ENCODE assay signal across 22 cellular contexts in the genomic region with DNA sequence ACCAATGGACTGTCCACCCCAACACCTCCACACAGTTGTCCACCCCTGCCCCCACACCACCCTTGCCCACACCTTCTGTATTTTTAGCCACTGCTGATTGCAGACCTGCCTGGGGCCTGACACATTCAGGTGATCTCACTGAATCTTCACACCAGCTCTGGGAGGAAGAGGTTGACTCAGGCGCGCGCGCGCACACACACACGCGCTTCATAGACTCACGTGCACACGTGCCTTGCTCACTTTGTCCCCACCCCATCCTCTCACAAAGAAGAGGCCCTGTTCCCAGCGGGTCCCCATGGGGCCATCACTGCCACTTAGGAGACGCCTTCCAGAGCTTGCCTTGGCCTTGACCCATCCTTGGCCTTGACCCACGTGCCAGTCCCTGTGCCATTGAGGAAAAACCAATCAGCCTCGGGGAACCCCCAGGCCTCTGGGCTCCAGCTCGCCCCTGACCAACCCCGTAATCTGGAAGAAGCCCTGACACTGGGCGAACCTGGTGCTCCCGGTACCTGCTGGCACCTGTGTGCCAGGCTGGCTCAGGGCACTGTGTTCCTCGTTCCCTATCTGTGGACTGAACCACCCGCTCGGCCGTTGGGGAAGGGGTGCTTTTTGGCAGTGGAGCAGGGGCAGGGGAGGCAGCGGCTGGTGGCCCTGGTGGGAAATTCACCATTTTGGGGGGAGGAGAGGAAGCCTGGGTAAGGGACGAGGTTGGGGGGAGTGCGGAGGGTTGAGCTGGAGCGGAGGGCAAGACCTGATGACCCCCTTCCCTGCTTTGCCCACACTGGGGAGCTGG. TPM values are rescaled to one million over a fixed set of nuclear protein-coding genes. Genes with fewer than 3 reads are reported as not detected.
A peak's percentile ranks its signal among the peaks of the same experiment; 100 is the strongest.
DNase-seq lines count a peak whose midpoint lies in the region; FAIRE-seq and TF ChIP-seq lines count a peak whose summit lies in the region.
"Had no signal": no experiment of that assay in that cellular context is flagged by ENCODE, and none has a peak within 500 bp of the region (broad histone marks: within the 10 kb centered on the region; RNA-seq: fewer than 3 reads in every experiment).

No MANE protein-coding gene starts in this region.

- TF ChIP-seq CTCF in HEK293 (tag by site-specific recombination; IDR thresholded peaks at IDR 0.05) (no peak), astrocyte (IDR thresholded peaks at IDR 0.05; ENCODE audit: insufficient read depth, low read depth, low read length) (no peak), neural crest cell (conservative IDR thresholded peaks at IDR 0.05) (no peak)

- H3K4me2 ChIP-seq in astrocyte (ENCODE audit: low read length) = no peak overlapping the region
- H3K4me2 ChIP-seq: BLaER1 treated with 17β-estradiol and CSF1 and Interleukin-3, amounts not matched to agents 10 nM and 100 nM had no signal

- no peak overlapping the region for H2AFZ ChIP-seq in astrocyte (ENCODE audit: low read depth, low read length)
- H2AFZ ChIP-seq: GM23248 had no signal

- no peaks in the 10 kb centered on the region for H3K4me1 ChIP-seq in HEK293 (ENCODE audit: control insufficient read depth, insufficient read depth, low read length)
- H3K4me1 ChIP-seq in astrocyte (ENCODE audit: insufficient read depth, low read length) = peaks cover 14% of the 10 kb centered on the region
- H3K4me1 ChIP-seq: HAP-1 had no signal

- H3K27ac ChIP-seq in HEK293 (ENCODE audit: extremely low read depth, low read depth, low read length) (no peak overlapping the region), astrocyte (ENCODE audit: low read depth, low read length) (no peak overlapping the region)
- H3K27ac ChIP-seq: BLaER1 treated with 17β-estradiol and CSF1 and Interleukin-3, amounts not matched to agents 10 nM and 100 nM; GM23248 had no signal

- no peaks in the 10 kb centered on the region for H3K27me3 ChIP-seq in astrocyte (ENCODE audit: insufficient read depth, low read length)
- H3K27me3 ChIP-seq: BLaER1 treated with 17β-estradiol and CSF1 and Interleukin-3, amounts not matched to agents 10 nM and 100 nM had no signal

- no peaks in the 10 kb centered on the region for H3K9me3 ChIP-seq in HEK293 (ENCODE audit: control insufficient read depth, insufficient read depth, low read depth, low read length)
- H3K9me3 ChIP-seq in astrocyte (ENCODE audit: insufficient read depth, low read depth, low read length) = no peaks in the 10 kb centered on the region
- H3K9me3 ChIP-seq: BLaER1 treated with 17β-estradiol and CSF1 and Interleukin-3, amounts not matched to agents 10 nM and 100 nM; HAP-1 had no signal

- H3K4me3 ChIP-seq in HEK293 (ENCODE audit: low read depth, low read length) (no peak overlapping the region), astrocyte (ENCODE audit: insufficient read depth, low read depth, low read length) (no peak overlapping the region)
- H3K4me3 ChIP-seq: BLaER1 treated with 17β-estradiol and CSF1 and Interleukin-3, amounts not matched to agents 10 nM and 100 nM; GM12878; GM23248; HAP-1 had no signal

- H3K9ac ChIP-seq in astrocyte (ENCODE audit: low read length) = no peak overlapping the region
- H3K9ac ChIP-seq: BLaER1 treated with 17β-estradiol and CSF1 and Interleukin-3, amounts not matched to agents 10 nM and 100 nM; GM23248 had no signal

- H3K36me3 ChIP-seq in HEK293 (ENCODE audit: control insufficient read depth in 2 of 2, insufficient read depth in 1 of 2, low read length in 2 of 2) (peaks cover 3 to 47% of the 10 kb centered on the region in 2 experiments), astrocyte (ENCODE audit: insufficient read depth, low read length) (peaks cover 3% of the 10 kb centered on the region)

- H3K4me3 Mint-ChIP-seq in astrocyte (ENCODE audit: unreplicated experiment) = no peak overlapping the region
- H3K4me3 Mint-ChIP-seq in neural crest cell = peak overlapping the region; percentile 57
- H3K4me3 Mint-ChIP-seq: B cell; CD8-positive, alpha-beta T cell had no signal

- H3K9me3 Mint-ChIP-seq in astrocyte (ENCODE audit: unreplicated experiment) (no peaks in the 10 kb centered on the region), neural crest cell (no peaks in the 10 kb centered on the region)
- H3K9me3 Mint-ChIP-seq: CD8-positive, alpha-beta T cell had no signal

- H3K4me1 Mint-ChIP-seq in astrocyte (ENCODE audit: low read depth, unreplicated experiment) (peaks cover 10% of the 10 kb centered on the region), neural crest cell (peaks cover 26% of the 10 kb centered on the region)

- H3K36me3 Mint-ChIP-seq in astrocyte (ENCODE audit: low read depth, unreplicated experiment) (peaks cover 35% of the 10 kb centered on the region), neural crest cell (ENCODE audit: low read depth) (peaks cover 14% of the 10 kb centered on the region)
- H3K36me3 Mint-ChIP-seq: CD8-positive, alpha-beta T cell had no signal

- CTCF ChIA-PET in HEK293 (lab: Yijun Ruan, JAX) = interaction anchor here (0.6 to 1.2 kb wide), 3 partner anchors 13 to 55 kb away, joined by 3 to 4 read pairs (median 4); no protein-coding TSS in a partner anchor

- POLR2A ChIA-PET in HEK293 (lab: Yijun Ruan, JAX) = interaction anchor here (1.0 kb wide), 1 partner anchor 13 kb away, joined by 6 read pairs; no protein-coding TSS in a partner anchor

- peaks cover 17% of the 10 kb centered on the region for H4K20me1 ChIP-seq in astrocyte (ENCODE audit: insufficient read depth, low read length)

- FAIRE-seq in astrocyte (lab: Jason Lieb, UNC) = no peak
- FAIRE-seq: GM12878, GM19239 had no signal

- peak; percentile 17 for DNase-seq in activated CD4-positive, alpha-beta T cell treated with anti-CD3 and anti-CD28 coated beads for 48 hours
- DNase-seq in activated CD4-positive, alpha-beta T cell treated with anti-CD3 and anti-CD28 coated beads for 4 hours = no peak
- DNase-seq in astrocyte (ENCODE audit: low read depth) (no peak), neural crest cell (ENCODE audit: low read depth, low spot score) (no peak), NCI-H510A (lab: John Stamatoyannopoulos, UW) (no peak)
- no peak for DNase-seq in stimulated activated CD8-positive, alpha-beta memory T cell treated with anti-CD3 and anti-CD28 coated beads, Interleukin-4, amount 100 ng/mL, for 48 hours
- DNase-seq: CD8-positive, alpha-beta T cell; DMS 273 treated with DMSO at 0.1 percent for 48 hours; DMS53; DND-41; EL; GM23248 had no signal

- H3K27me3 Mint-ChIP-seq in astrocyte (ENCODE audit: low read depth, unreplicated experiment) (no peaks in the 10 kb centered on the region), neural crest cell (ENCODE audit: low read depth) (no peaks in the 10 kb centered on the region)

- H3K79me2 ChIP-seq in astrocyte (ENCODE audit: insufficient read depth, low read length) = peaks cover 8% of the 10 kb centered on the region

- peak overlapping the region; percentile 55 for H3K27ac Mint-ChIP-seq in astrocyte (ENCODE audit: unreplicated experiment)
- H3K27ac Mint-ChIP-seq in neural crest cell (ENCODE audit: unreplicated experiment) = no peak overlapping the region
- H3K27ac Mint-ChIP-seq: B cell; CD8-positive, alpha-beta T cell had no signal

TF ChIP-seq in HEK293, 187 proteins besides CTCF, POLR2A, EP300 and RAD21 (continues in another document):
- TF ChIP-seq EGR2 (tag by site-specific recombination; IDR thresholded peaks at IDR 0.05; ENCODE audit: low read depth) = peak; percentile 48
- no peak for TF ChIP-seq ZNF792 (tag by site-specific recombination; IDR thresholded peaks at IDR 0.05)
- peak; percentile 9 for TF ChIP-seq ZBTB26 (tag by site-specific recombination; optimal IDR thresholded peaks at IDR 0.05)
- no peak for TF ChIP-seq SP2 (tag by site-specific recombination; IDR thresholded peaks at IDR 0.05)
- TF ChIP-seq, protein P1, sequence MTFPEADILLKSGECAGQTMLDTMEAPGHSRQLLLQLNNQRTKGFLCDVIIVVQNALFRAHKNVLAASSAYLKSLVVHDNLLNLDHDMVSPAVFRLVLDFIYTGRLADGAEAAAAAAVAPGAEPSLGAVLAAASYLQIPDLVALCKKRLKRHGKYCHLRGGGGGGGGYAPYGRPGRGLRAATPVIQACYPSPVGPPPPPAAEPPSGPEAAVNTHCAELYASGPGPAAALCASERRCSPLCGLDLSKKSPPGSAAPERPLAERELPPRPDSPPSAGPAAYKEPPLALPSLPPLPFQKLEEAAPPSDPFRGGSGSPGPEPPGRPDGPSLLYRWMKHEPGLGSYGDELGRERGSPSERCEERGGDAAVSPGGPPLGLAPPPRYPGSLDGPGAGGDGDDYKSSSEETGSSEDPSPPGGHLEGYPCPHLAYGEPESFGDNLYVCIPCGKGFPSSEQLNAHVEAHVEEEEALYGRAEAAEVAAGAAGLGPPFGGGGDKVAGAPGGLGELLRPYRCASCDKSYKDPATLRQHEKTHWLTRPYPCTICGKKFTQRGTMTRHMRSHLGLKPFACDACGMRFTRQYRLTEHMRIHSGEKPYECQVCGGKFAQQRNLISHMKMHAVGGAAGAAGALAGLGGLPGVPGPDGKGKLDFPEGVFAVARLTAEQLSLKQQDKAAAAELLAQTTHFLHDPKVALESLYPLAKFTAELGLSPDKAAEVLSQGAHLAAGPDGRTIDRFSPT (tag by site-specific recombination; IDR thresholded peaks at IDR 0.05) = peak; percentile 63; the same call in 1 of the 2 replicates
- 0 out of 2 replicates have a peak, but pooled peaks have one; percentile 25 for TF ChIP-seq ZFHX2 (tag by site-specific recombination; conservative IDR thresholded peaks at IDR 0.05)

RNA-seq across cellular contexts. Expression of gene NLGN2, which starts 3.2 kb away (rescaled TPM):
- total RNA-seq in astrocyte = 77.3 and 80.7 TPM in 2 replicates
- 104 and 106 TPM in 2 replicates for total RNA-seq in neural crest cell

RNA-seq across cellular contexts. Expression of gene TMEM256, which starts 6.9 kb away (rescaled TPM):
- total RNA-seq in astrocyte = 45.7 and 52.9 TPM in 2 replicates
- total RNA-seq in neural crest cell = 71.5 and 71.6 TPM in 2 replicates

RNA-seq across cellular contexts. Expression of gene SPEM1, which starts 9.3 kb away (rescaled TPM):
- total RNA-seq in astrocyte (0.23 TPM in 1 of 2 replicates, not detected in the other), neural crest cell (0.26 and 0.93 TPM in 2 replicates)
- total RNA-seq: A172; B cell; CD8-positive, alpha-beta T cell; G401; GM12878; GM23248; H4; HT-29 had no signal

RNA-seq across cellular contexts. Expression of gene SPEM2, which starts 14.6 kb away (rescaled TPM):
- 0.14 and 0.17 TPM in 2 replicates for total RNA-seq in astrocyte
- total RNA-seq in neural crest cell = not detected in 2 replicates
- total RNA-seq: A172; B cell; CD8-positive, alpha-beta T cell; G401; GM12878; GM23248; H4; HT-29 had no signal

RNA-seq across cellular contexts. Expression of gene PLSCR3, which starts 16.5 kb away (rescaled TPM):
- 65.7 and 67.6 TPM in 2 replicates for total RNA-seq in astrocyte
- total RNA-seq in neural crest cell = 21.9 and 25.7 TPM in 2 replicates
